ENCODE assay signal across 1 cellular context in genomic region chr10:132634241-132634946, GRCh38.
TF ChIP-seq lines count a peak whose summit lies in the region.

No MANE protein-coding gene starts in this region.

TF ChIP-seq in K562, 482 proteins besides CTCF, POLR2A, EP300 and RAD21 (continued from another document):
- no peak for TF ChIP-seq CHD7 (IDR thresholded peaks at IDR 0.05; ENCODE audit: low read depth, low read length)
- no peak for TF ChIP-seq TGIF2 (CRISPR knock-in tag; IDR thresholded peaks at IDR 0.05)
- TF ChIP-seq PCBP1 (IDR thresholded peaks at IDR 0.05; ENCODE audit: low read depth, low read length, poor library complexity, severe bottlenecking), result no peak
- no peak for TF ChIP-seq MTA1 (IDR thresholded peaks at IDR 0.05; ENCODE audit: borderline replicate concordance)
- TF ChIP-seq TCF7L2 (IDR thresholded peaks at IDR 0.05; ENCODE audit: low read depth, low read length), result no peak
- no peak for TF ChIP-seq KDM4B (IDR thresholded peaks at IDR 0.05; ENCODE audit: borderline replicate concordance in 2 of 2, low read depth in 1 of 2)
- TF ChIP-seq BRCA1 (IDR thresholded peaks at IDR 0.05), result no peak
- TF ChIP-seq BRCA1 (CRISPR knock-in tag; IDR thresholded peaks at IDR 0.05), result no peak
- no peak for TF ChIP-seq FOXP4 (CRISPR knock-in tag; IDR thresholded peaks at IDR 0.05; ENCODE audit: borderline replicate concordance)
- no peak for TF ChIP-seq HMG20B (CRISPR knock-in tag; IDR thresholded peaks at IDR 0.05)
- TF ChIP-seq CREB3L1 (IDR thresholded peaks at IDR 0.05; ENCODE audit: borderline replicate concordance, low read depth), result no peak
- TF ChIP-seq RHOXF2B (CRISPR knock-in tag; conservative IDR thresholded peaks at IDR 0.05), result no peak
- no peak for TF ChIP-seq ZNF766 (CRISPR knock-in tag; conservative IDR thresholded peaks at IDR 0.05)
- no peak for TF ChIP-seq MAX (CRISPR knock-in tag; IDR thresholded peaks at IDR 0.05)
- no peak for TF ChIP-seq SMARCA5 (IDR thresholded peaks at IDR 0.05)
- TF ChIP-seq KDM5B (IDR thresholded peaks at IDR 0.05; ENCODE audit: insufficient replicate concordance, low read depth, low read length), result no peak
- no peak for TF ChIP-seq XRCC4 (IDR thresholded peaks at IDR 0.05; ENCODE audit: extremely low read depth, insufficient read depth, insufficient read length)
- TF ChIP-seq MYNN (IDR thresholded peaks at IDR 0.05), result no peak
- TF ChIP-seq MYNN (CRISPR knock-in tag; IDR thresholded peaks at IDR 0.05), result no peak
- no peak for TF ChIP-seq ZHX1 (conservative IDR thresholded peaks at IDR 0.05; ENCODE audit: low read length)
- no peak for TF ChIP-seq E2F3 (CRISPR knock-in tag; IDR thresholded peaks at IDR 0.05)
TF ChIP-seq in K562: peak in this region for 0.
